ENCODE assay signal across 20 cellular contexts in genomic region chrX:151970027-151970426, GRCh38. TPM values are rescaled to one million over a fixed set of nuclear protein-coding genes. Genes with fewer than 3 reads are reported as not detected.
A peak's percentile ranks its signal among the peaks of the same experiment; 100 is the strongest.
DNase-seq lines count a peak whose midpoint lies in the region; ATAC-seq and TF ChIP-seq lines count a peak whose summit lies in the region.
"Had no signal": no experiment of that assay in that cellular context is flagged by ENCODE, and none has a peak within 500 bp of the region (broad histone marks: within the 10 kb centered on the region; RNA-seq: fewer than 3 reads in every experiment).

No MANE protein-coding gene starts in this region.

- H3K9ac ChIP-seq in smooth muscle cell (ENCODE audit: low read depth), result no peak overlapping the region
- H3K9ac ChIP-seq: BLaER1 treated with 17β-estradiol and CSF1 and Interleukin-3, amounts not matched to agents 10 nM and 100 nM had no signal

- H3K27ac ChIP-seq in RWPE1 (peak overlapping the region; percentile 79), brain microvascular endothelial cell (peak overlapping the region; percentile 38), smooth muscle cell (ENCODE audit: low read depth) (peak overlapping the region; percentile 31), GM23338 (ENCODE audit: low read depth) (no peak overlapping the region)

- H3K27me3 ChIP-seq in brain microvascular endothelial cell (replicated peaks) (no peaks in the 10 kb centered on the region), smooth muscle cell (ENCODE audit: low read depth) (no peaks in the 10 kb centered on the region), GM23338 (ENCODE audit: insufficient read depth) (peaks cover 17% of the 10 kb centered on the region)

- H3K4me3 ChIP-seq in brain microvascular endothelial cell (ENCODE audit: low read depth, low read length), result no peak overlapping the region
- H3K4me3 ChIP-seq in smooth muscle cell, result no peak overlapping the region
- H3K4me3 ChIP-seq in GM23338, result no peak overlapping the region
- H3K4me3 ChIP-seq: BLaER1 treated with 17β-estradiol and CSF1 and Interleukin-3, amounts not matched to agents 10 nM and 100 nM had no signal

- H3K9me3 ChIP-seq in smooth muscle cell (replicated peaks; ENCODE audit: low read depth), result no peaks in the 10 kb centered on the region

- peak; percentile 13 for DNase-seq in NCI-H1105 treated with DMSO at 0.1 percent for 48 hours (lab: John Stamatoyannopoulos, UW)
- DNase-seq in NCI-H1105 (lab: John Stamatoyannopoulos, UW), result no peak
- no peak for DNase-seq in RWPE1 (ENCODE audit: low spot score)
- no peak for DNase-seq in brain microvascular endothelial cell
- DNase-seq in smooth muscle cell (lab: John Stamatoyannopoulos, UW; ENCODE audit: unreplicated experiment), result no peak
- DNase-seq in GM23338 (ENCODE audit: low spot score), result no peak
- no peak for DNase-seq in ureter (ENCODE audit: low spot score)
- DNase-seq: 8988T; CD8-positive, alpha-beta memory T cell; DND-41; NCI-H1092 treated with DMSO at 0.1 percent for 48 hours; NCI-H1694 treated with DMSO at 0.1 percent for 48 hours; NCI-H2171; NCI-H446 treated with DMSO at 0.1 percent for 48 hours; NCI-H748 treated with DMSO at 0.1 percent for 48 hours had no signal

- peaks cover 15% of the 10 kb centered on the region for H3K27me3 Mint-ChIP-seq in GM23338 (ENCODE audit: insufficient read depth, low read depth, poor library complexity)

- WGBS in smooth muscle cell (ENCODE audit: low lambda C conversion rate), result 49% methylated on average over 7 of the region's 7 CpGs

- H3K4me1 ChIP-seq in smooth muscle cell (ENCODE audit: low read depth) (no peaks in the 10 kb centered on the region), GM23338 (ENCODE audit: insufficient read depth) (peaks cover 5% of the 10 kb centered on the region; the same call in 1 of the 2 replicates)

- TF ChIP-seq CTCF in RWPE1 (conservative IDR thresholded peaks at IDR 0.05; ENCODE audit: low read depth), result no peak
- TF ChIP-seq CTCF in brain microvascular endothelial cell (IDR thresholded peaks at IDR 0.05; ENCODE audit: low read depth, low read length, missing control alignments), result no peak
- TF ChIP-seq CTCF in smooth muscle cell (IDR thresholded peaks at IDR 0.05; ENCODE audit: borderline replicate concordance, insufficient read depth, poor library complexity, severe bottlenecking), result no peak
- no peak for TF ChIP-seq CTCF in GM23338 (conservative IDR thresholded peaks at IDR 0.05; ENCODE audit: low read depth in 2 of 2)

- in situ Hi-C loops in brain microvascular endothelial cell (cut with HindIII; ENCODE audit: low pct_ligation_motif_present, low sequenced_read_pairs), result no loop called here

- no peaks in the 10 kb centered on the region for H3K9me2 ChIP-seq in GM23338 (ENCODE audit: insufficient read depth)

- peak overlapping the region; percentile 11 for H3K4me2 ChIP-seq in smooth muscle cell
- no peak overlapping the region for H3K4me2 ChIP-seq in GM23338

- H3K36me3 ChIP-seq in brain microvascular endothelial cell (replicated peaks) (peaks cover 36% of the 10 kb centered on the region), smooth muscle cell (ENCODE audit: low read depth) (no peaks in the 10 kb centered on the region), GM23338 (ENCODE audit: insufficient read depth) (no peaks in the 10 kb centered on the region)
- H3K36me3 ChIP-seq: BLaER1 treated with 17β-estradiol and CSF1 and Interleukin-3, amounts not matched to agents 10 nM and 100 nM had no signal

- no peaks in the 10 kb centered on the region for H3K79me2 ChIP-seq in smooth muscle cell (ENCODE audit: low read depth)
- 0 out of 2 replicates have a peak, but pooled peaks cover 3% of the 10 kb centered on the region for H3K79me2 ChIP-seq in GM23338 (replicated peaks; ENCODE audit: insufficient read depth)

- no peak overlapping the region for H3K4me3 Mint-ChIP-seq in GM23338
- H3K4me3 Mint-ChIP-seq: CD8-positive, alpha-beta memory T cell had no signal

- CTCF ChIA-PET in RWPE1 (lab: Yijun Ruan, JAX), result no interaction called here

- POLR2A ChIA-PET in RWPE1 (lab: Yijun Ruan, JAX; ENCODE audit: low non-redundant PET), result no interaction called here

- H2AFZ ChIP-seq in smooth muscle cell (ENCODE audit: low read depth), result no peak overlapping the region
- no peak overlapping the region for H2AFZ ChIP-seq in GM23338

- no peaks in the 10 kb centered on the region for H4K20me1 ChIP-seq in smooth muscle cell (ENCODE audit: low read depth)
- H4K20me1 ChIP-seq in GM23338 (replicated peaks; ENCODE audit: insufficient read depth), result no peaks in the 10 kb centered on the region
- H4K20me1 ChIP-seq: BLaER1 treated with 17β-estradiol and CSF1 and Interleukin-3, amounts not matched to agents 10 nM and 100 nM had no signal

- H3F3A ChIP-seq in smooth muscle cell (ENCODE audit: low read depth), result no peaks in the 10 kb centered on the region
- H3F3A ChIP-seq in GM23338 (replicated peaks; ENCODE audit: low read depth), result no peaks in the 10 kb centered on the region

- H3K9me3 Mint-ChIP-seq in GM23338, result no peaks in the 10 kb centered on the region; the same call in 2 of the 3 replicates

- H3K36me3 Mint-ChIP-seq in GM23338 (ENCODE audit: low read depth), result peaks cover 19% of the 10 kb centered on the region
- H3K36me3 Mint-ChIP-seq: CD8-positive, alpha-beta memory T cell had no signal

- peaks cover 12% of the 10 kb centered on the region for H3K4me1 Mint-ChIP-seq in GM23338

- H3K27ac Mint-ChIP-seq in GM23338, result no peak overlapping the region
- H3K27ac Mint-ChIP-seq: CD8-positive, alpha-beta memory T cell had no signal

- no peak for ATAC-seq in GM23338
- ATAC-seq in HG02642 (IDR thresholded peaks at IDR 0.05; ENCODE audit: poor library complexity, unreplicated experiment), result no peak
- ATAC-seq: Panc1 had no signal

TF ChIP-seq in GM23338, 12 proteins besides CTCF, POLR2A, EP300 and RAD21 (continues in another document):
- TF ChIP-seq JUNB (IDR thresholded peaks at IDR 0.05; ENCODE audit: unreplicated experiment), result no peak
- TF ChIP-seq ZNF331 (CRISPR knock-in tag; IDR thresholded peaks at IDR 0.05; ENCODE audit: low read depth), result no peak
- no peak for TF ChIP-seq ETS1 (IDR thresholded peaks at IDR 0.05)
- TF ChIP-seq NANOG (IDR thresholded peaks at IDR 0.05; ENCODE audit: borderline replicate concordance), result no peak
- no peak for TF ChIP-seq POLR2AphosphoS5 (IDR thresholded peaks at IDR 0.05; ENCODE audit: low read depth)
- no peak for TF ChIP-seq EZH2phosphoT487 (IDR thresholded peaks at IDR 0.05; ENCODE audit: unreplicated experiment)
- TF ChIP-seq CREB1 (CRISPR knock-in tag; IDR thresholded peaks at IDR 0.05; ENCODE audit: low read depth), result no peak
- no peak for TF ChIP-seq EZH2 (IDR thresholded peaks at IDR 0.05; ENCODE audit: low read depth, unreplicated experiment)

RNA-seq across cellular contexts. Expression of gene GABRE, which starts 4.4 kb away (rescaled TPM):
- 18.0 and 19.4 TPM in 2 replicates for total RNA-seq in smooth muscle cell
- polyA plus RNA-seq in smooth muscle cell, result 4.5 and 8.1 TPM in 2 replicates
- total RNA-seq in GM23338 (2014; rRNA removed; shearing (Covaris generic)), result 4.2 and 8.3 TPM in 2 replicates
- polyA plus RNA-seq in GM23338 (2016; fragmentation: Nextera tagmentation; extraction: Ambion mirVana), result 4.9 and 6.0 TPM in 2 replicates
- total RNA-seq in ureter, result 97.8 TPM
- total RNA-seq: CD8-positive, alpha-beta memory T cell had no signal
- polyA plus RNA-seq: CD8-positive, alpha-beta memory T cell had no signal

RNA-seq across cellular contexts. Expression of gene MAGEA4, which starts 57.3 kb away (rescaled TPM):
- not detected in 2 replicates for total RNA-seq in smooth muscle cell
- not detected in 2 replicates for polyA plus RNA-seq in smooth muscle cell
- 1.9 and 2.8 TPM in 2 replicates for total RNA-seq in GM23338 (2014; rRNA removed; shearing (Covaris generic))
- polyA plus RNA-seq in GM23338 (2016; fragmentation: Nextera tagmentation; extraction: Ambion mirVana), result 0.73 and 1.0 TPM in 2 replicates
- not detected for total RNA-seq in ureter
- total RNA-seq: CD8-positive, alpha-beta memory T cell; MCF 10A; Right ventricle myocardium superior had no signal
- polyA plus RNA-seq: CD8-positive, alpha-beta memory T cell had no signal
